In the genomic region with DNA sequence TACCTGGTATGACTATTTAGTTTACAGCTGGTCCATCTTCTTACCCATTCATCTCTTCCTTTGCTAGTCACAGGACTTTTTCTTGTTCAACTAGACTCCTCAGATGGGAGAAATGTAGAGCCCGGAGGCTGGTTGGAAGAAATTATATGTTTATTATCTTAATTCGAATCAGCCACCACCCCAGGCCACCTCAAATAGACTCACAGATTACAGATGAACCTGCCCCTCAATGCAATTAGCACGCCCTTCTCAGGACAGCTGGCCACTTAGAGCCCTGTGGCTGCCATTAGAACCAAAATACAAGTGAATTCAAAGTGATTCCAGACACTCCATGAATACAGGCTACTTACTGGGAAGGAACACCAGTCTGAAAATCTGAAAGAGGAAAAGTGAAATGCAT, we compare ENCODE assay signal across 8 cellular contexts.
"Had no signal": no experiment of that assay in that cellular context is flagged by ENCODE, and none has a peak within 500 bp of the region (broad histone marks: within the 10 kb centered on the region; RNA-seq: fewer than 3 reads in every experiment).

No MANE protein-coding gene starts in this region.

- H3K4me1 ChIP-seq: HAP-1 had no signal

- H3K36me3 Mint-ChIP-seq: IgD-negative memory B cell had no signal

- H3K9me3 ChIP-seq: HAP-1 had no signal

- H3K4me1 Mint-ChIP-seq: IgD-negative memory B cell had no signal

- H3K4me3 Mint-ChIP-seq: HFFc6, IgD-negative memory B cell had no signal

- H3K9me3 Mint-ChIP-seq: IgD-negative memory B cell had no signal

- H3K27ac Mint-ChIP-seq: HFFc6, IgD-negative memory B cell had no signal

- H3K36me3 ChIP-seq: HAP-1 had no signal

- DNase-seq: GOT3, H7, HFFc6, KBM-7 had no signal

- ATAC-seq: HCT116, HepG2 had no signal

- H3K4me3 ChIP-seq: HAP-1 had no signal
